ENCODE assay signal across 10 cellular contexts in the genomic region with DNA sequence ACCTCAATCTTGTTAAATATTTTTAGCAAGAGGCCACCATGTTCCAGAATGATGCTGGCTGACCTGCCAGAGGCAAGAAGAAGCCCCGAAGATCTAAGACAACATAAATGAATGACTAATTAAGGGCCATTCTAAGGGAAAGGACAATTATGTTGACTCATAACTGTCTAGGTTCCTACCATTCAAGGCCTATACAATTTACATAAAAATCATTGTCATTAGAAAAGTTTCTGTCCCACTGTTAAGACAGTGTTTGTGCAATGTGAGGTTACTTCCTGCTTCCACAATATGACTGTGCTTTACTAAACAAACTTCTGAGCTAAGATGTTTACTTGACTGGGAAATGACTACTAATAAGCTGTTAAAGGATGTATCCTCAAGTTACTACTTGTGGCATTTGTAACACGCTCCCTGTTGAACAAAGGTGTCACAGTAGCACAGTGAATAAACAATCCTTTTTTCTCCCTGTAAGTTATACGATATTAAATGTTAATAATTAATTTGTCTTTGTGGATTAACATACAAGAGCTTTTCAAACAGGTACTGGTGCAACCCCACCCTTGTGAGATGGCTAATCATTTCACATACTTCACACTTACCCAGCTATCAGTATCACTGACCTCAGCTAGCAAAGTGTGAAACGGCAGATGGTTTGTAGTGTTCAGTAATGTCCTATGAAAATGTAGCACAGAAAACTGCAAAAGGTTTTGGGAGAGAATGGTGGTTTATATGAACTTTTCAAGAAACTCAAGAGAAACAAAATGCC.
DNase-seq lines count a peak whose midpoint lies in the region; ATAC-seq and TF ChIP-seq lines count a peak whose summit lies in the region.
"Had no signal": no experiment of that assay in that cellular context is flagged by ENCODE, and none has a peak within 500 bp of the region (broad histone marks: within the 10 kb centered on the region; RNA-seq: fewer than 3 reads in every experiment).

No MANE protein-coding gene starts in this region.

- no peak for TF ChIP-seq CTCF in stomach (IDR thresholded peaks at IDR 0.05)

- H3K4me1 Mint-ChIP-seq in effector memory CD8-positive, alpha-beta T cell (ENCODE audit: low read depth in 2 of 2) = peaks cover 22 to 62% of the 10 kb centered on the region in 2 donors

- H3K9me3 ChIP-seq in stomach (no peaks in the 10 kb centered on the region), HAP-1 (no peaks in the 10 kb centered on the region)

- H3K4me1 ChIP-seq in stomach = peaks cover 9 to 36% (median 14%) of the 10 kb centered on the region in 4 donors
- H3K4me1 ChIP-seq in HAP-1 = peaks cover 37% of the 10 kb centered on the region

- TF ChIP-seq EP300 in stomach (IDR thresholded peaks at IDR 0.05) = no peak

- ATAC-seq in HG03095 (IDR thresholded peaks at IDR 0.05; ENCODE audit: unreplicated experiment) = peak; percentile 34
- ATAC-seq in effector memory CD8-positive, alpha-beta T cell (replicated peaks) = peak; percentile 56

- in situ Hi-C loops in HAP-1 (cut with MboI; ENCODE audit: low sequenced_read_pairs) = loop anchor here (25.0 kb wide), 1 partner anchor 187 kb away; a partner anchor contains a TSS

- H3K4me3 Mint-ChIP-seq in effector memory CD8-positive, alpha-beta T cell = peak overlapping the region; percentile 49 to 75

- peak overlapping the region; percentile 66 to 77 (median 71) for H3K27ac ChIP-seq in stomach

- H3K9me3 Mint-ChIP-seq in effector memory CD8-positive, alpha-beta T cell = no peaks in the 10 kb centered on the region

- DNase-seq in SKM-1 treated with dmso at 0.1 percent for 144 hours (lab: John Stamatoyannopoulos, UW; ENCODE audit: unreplicated experiment) (peak; percentile 5), SKM-1 (lab: John Stamatoyannopoulos, UW; ENCODE audit: unreplicated experiment) (no peak), stomach (no peak), dedifferentiated amniotic fluid mesenchymal stem cell (ENCODE audit: extremely low spot score) (no peak), HAP-1 (ENCODE audit: low spot score in 2 of 2) (no peak), HK-2 (ENCODE audit: unreplicated experiment) (no peak)
- DNase-seq in effector memory CD8-positive, alpha-beta T cell = peak; percentile 14 to 35 (median 17)
- DNase-seq: activated CD4-positive, alpha-beta T cell treated with anti-CD3 and anti-CD28 coated beads for 1 hour; glutamatergic neuron had no signal

- no peak for TF ChIP-seq POLR2A in stomach (IDR thresholded peaks at IDR 0.05)

- no peaks in the 10 kb centered on the region for H3K27me3 Mint-ChIP-seq in effector memory CD8-positive, alpha-beta T cell

- no peaks in the 10 kb centered on the region for H3K27me3 ChIP-seq in stomach
- no peaks in the 10 kb centered on the region for H3K27me3 ChIP-seq in HAP-1 (ENCODE audit: low read depth)

- H3K36me3 Mint-ChIP-seq in effector memory CD8-positive, alpha-beta T cell (ENCODE audit: insufficient read depth) = peaks cover 18% of the 10 kb centered on the region

- H3K4me3 ChIP-seq in stomach (no peak overlapping the region), HAP-1 (no peak overlapping the region)

- WGBS in stomach, 5 donors = 16 to 49% (median 40%) methylated on average over 4 of the region's 4 CpGs

- peak overlapping the region; percentile 93 to 99 for H3K27ac Mint-ChIP-seq in effector memory CD8-positive, alpha-beta T cell

- intact Hi-C loops in stomach (cut with DNase I; ENCODE audit: low total_unique reads) = no loop called here

- H3K36me3 ChIP-seq in stomach (no peaks in the 10 kb centered on the region), HAP-1 (replicated peaks) (no peaks in the 10 kb centered on the region)

Comparison
In these comparisons a context has a peak if more than half of its experiments do, and no peak if none do; other contexts are left out.
1. DNase-seq: peak in SKM-1 treated with dmso at 0.1 percent for 144 hours (single experiment) and effector memory CD8-positive, alpha-beta T cell (3 of 3); none in SKM-1 (single experiment), stomach (single experiment), dedifferentiated amniotic fluid mesenchymal stem cell (single experiment), HAP-1 (0 of 2) and HK-2 (single experiment).